Comparison of ENCODE assay signal across 8 cellular contexts in the genomic region with DNA sequence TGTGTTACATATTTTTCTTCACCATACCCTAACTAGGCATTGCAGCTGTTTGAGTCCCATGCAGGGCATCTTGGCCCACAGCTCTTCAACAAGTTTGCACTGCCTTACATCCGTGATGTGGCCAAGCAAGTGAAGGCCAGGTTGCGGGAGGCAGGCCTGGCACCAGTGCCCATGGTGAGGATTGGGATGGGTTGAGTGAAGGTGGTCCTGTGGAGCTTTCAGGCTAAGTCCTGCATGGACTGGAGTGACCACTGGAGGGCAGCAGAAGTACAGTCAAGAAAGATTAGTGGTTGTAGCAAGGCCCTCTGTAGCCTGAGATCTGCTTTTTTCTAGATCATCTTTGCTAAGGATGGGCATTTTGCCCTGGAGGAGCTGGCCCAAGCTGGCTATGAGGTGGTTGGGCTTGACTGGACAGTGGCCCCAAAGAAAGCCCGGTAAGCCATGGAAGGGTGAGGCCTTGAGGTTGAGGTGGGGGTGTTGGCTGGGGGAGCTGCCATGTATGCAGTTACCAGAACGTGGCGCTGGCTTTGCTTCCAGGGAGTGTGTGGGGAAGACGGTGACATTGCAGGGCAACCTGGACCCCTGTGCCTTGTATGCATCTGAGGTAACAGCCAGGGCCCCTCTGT. TPM values are rescaled to one million over a fixed set of nuclear protein-coding genes. Genes with fewer than 3 reads are reported as not detected.
DNase-seq lines count a peak whose midpoint lies in the region; ATAC-seq and TF ChIP-seq lines count a peak whose summit lies in the region.

No MANE protein-coding gene starts in this region.

- no peaks in the 10 kb centered on the region for H3K27me3 Mint-ChIP-seq in activated T-helper 17 cell treated with anti-CD3 and anti-CD28 coated beads, Interleukin-2, amount 50 U/mL, for 72 hours

- peak overlapping the region; percentile 87 for H3K4me3 Mint-ChIP-seq in activated T-helper 17 cell treated with anti-CD3 and anti-CD28 coated beads, Interleukin-2, amount 50 U/mL, for 72 hours

- H3K9me3 Mint-ChIP-seq in activated T-helper 17 cell treated with anti-CD3 and anti-CD28 coated beads, Interleukin-2, amount 50 U/mL, for 72 hours = no peaks in the 10 kb centered on the region

- no peak overlapping the region for H3K4me3 ChIP-seq in fibroblast of villous mesenchyme (ENCODE audit: low read depth, low read length)

- peaks cover 25% of the 10 kb centered on the region for H3K4me1 Mint-ChIP-seq in activated T-helper 17 cell treated with anti-CD3 and anti-CD28 coated beads, Interleukin-2, amount 50 U/mL, for 72 hours

- no peak for ATAC-seq in activated T-helper 17 cell treated with anti-CD3 and anti-CD28 coated beads, Interleukin-2, amount 50 U/mL, for 72 hours (replicated peaks)
- ATAC-seq in omental fat pad (ENCODE audit: low FRiP score) = peak; percentile 22
- ATAC-seq in GM19455 (IDR thresholded peaks at IDR 0.05; ENCODE audit: unreplicated experiment) = no peak

- DNase-seq in DMS153 treated with DMSO at 0.1 percent for 48 hours (lab: John Stamatoyannopoulos, UW; ENCODE audit: unreplicated experiment) = peak; percentile 83
- peak; percentile 64 for DNase-seq in LoVo (ENCODE audit: low spot score)
- peak; percentile 79 for DNase-seq in RPMI8226
- peak; percentile 83 for DNase-seq in fibroblast of villous mesenchyme (ENCODE audit: low read depth)
- peak; percentile 85 for DNase-seq in omental fat pad (ENCODE audit: low spot score)
- peak; percentile 93 for DNase-seq in superior temporal gyrus (ENCODE audit: extremely low spot score)

- H3K36me3 Mint-ChIP-seq in activated T-helper 17 cell treated with anti-CD3 and anti-CD28 coated beads, Interleukin-2, amount 50 U/mL, for 72 hours (ENCODE audit: low read depth) = peaks cover 26% of the 10 kb centered on the region

- peak; percentile 88 for TF ChIP-seq CTCF in fibroblast of villous mesenchyme (IDR thresholded peaks at IDR 0.05; ENCODE audit: insufficient read depth, low read depth, low read length)
- TF ChIP-seq CTCF in omental fat pad (IDR thresholded peaks at IDR 0.05) = peak in 1 of 3 donors; percentile 84

- peak overlapping the region; percentile 85 for H3K27ac Mint-ChIP-seq in activated T-helper 17 cell treated with anti-CD3 and anti-CD28 coated beads, Interleukin-2, amount 50 U/mL, for 72 hours

RNA-seq across cellular contexts. Expression of gene UROD, which starts 2.5 kb away (rescaled TPM):
- total RNA-seq in activated T-helper 17 cell treated with anti-CD3 and anti-CD28 coated beads, Interleukin-2, amount 50 U/mL, for 72 hours = 100 to 1,000 TPM in 1 of 2 donors, 10 to 100 TPM in 1; 81.7 to 134 TPM
- 136 and 179 TPM in 2 replicates for total RNA-seq in fibroblast of villous mesenchyme
- total RNA-seq in omental fat pad = 10 to 100 TPM; 65.6 to 79.4 (median 76.2) TPM

RNA-seq across cellular contexts. Expression of gene HECTD3, which starts 3.4 kb away (rescaled TPM):
- total RNA-seq in activated T-helper 17 cell treated with anti-CD3 and anti-CD28 coated beads, Interleukin-2, amount 50 U/mL, for 72 hours = 10 to 100 TPM; 23.2 to 29.5 TPM
- total RNA-seq in fibroblast of villous mesenchyme (20.3 and 25.1 TPM in 2 replicates), omental fat pad (10 to 100 TPM; 27.1 to 43.2 (median 38.1) TPM)

RNA-seq across cellular contexts. Expression of gene EIF2B3, which starts 28.1 kb away (rescaled TPM):
- total RNA-seq in activated T-helper 17 cell treated with anti-CD3 and anti-CD28 coated beads, Interleukin-2, amount 50 U/mL, for 72 hours = 10 to 100 TPM; 20.1 to 44.2 TPM
- total RNA-seq in fibroblast of villous mesenchyme (36.7 and 45.3 TPM in 2 replicates), omental fat pad (10 to 100 TPM; 25.2 to 29.8 (median 26.6) TPM)
